ENCODE assay signal across 11 cellular contexts in genomic region chr11:117929568-117930207, GRCh38. TPM values are rescaled to one million over a fixed set of nuclear protein-coding genes. Genes with fewer than 3 reads are reported as not detected.
DNase-seq lines count a peak whose midpoint lies in the region; ATAC-seq and TF ChIP-seq lines count a peak whose summit lies in the region.
"Had no signal": no experiment of that assay in that cellular context is flagged by ENCODE, and none has a peak within 500 bp of the region (broad histone marks: within the 10 kb centered on the region; RNA-seq: fewer than 3 reads in every experiment).

No MANE protein-coding gene starts in this region.

- no peak for TF ChIP-seq EP300 in esophagus muscularis mucosa (IDR thresholded peaks at IDR 0.05)

- H3K36me3 Mint-ChIP-seq in activated naive CD8-positive, alpha-beta T cell treated with anti-CD3 and anti-CD28 coated beads, Interleukin-2, amount 50 U/mL, for 24 hours (ENCODE audit: low read depth), result no peaks in the 10 kb centered on the region
- no peaks in the 10 kb centered on the region for H3K36me3 Mint-ChIP-seq in natural killer cell treated with Interleukin-12 subunit alpha and Interleukin-12 subunit beta and Interleukin-15 and Interleukin-18, amount 100 ng/mL, for 72 hours

- H3K27me3 ChIP-seq in DND-41 (ENCODE audit: insufficient read depth, low read length, poor library complexity) (no peaks in the 10 kb centered on the region), esophagus muscularis mucosa (peaks cover 0 to 11% (median 0%) of the 10 kb centered on the region in 4 donors)

- no peak for TF ChIP-seq POLR2A in esophagus muscularis mucosa (IDR thresholded peaks at IDR 0.05; ENCODE audit: low read depth)

- H3K4me3 Mint-ChIP-seq in activated naive CD8-positive, alpha-beta T cell treated with anti-CD3 and anti-CD28 coated beads, Interleukin-2, amount 50 U/mL, for 24 hours, result peak overlapping the region; percentile 46
- H3K4me3 Mint-ChIP-seq in natural killer cell treated with Interleukin-12 subunit alpha and Interleukin-12 subunit beta and Interleukin-15 and Interleukin-18, amount 100 ng/mL, for 72 hours, result peak overlapping the region; percentile 73

- H3K27me3 Mint-ChIP-seq in activated naive CD8-positive, alpha-beta T cell treated with anti-CD3 and anti-CD28 coated beads, Interleukin-2, amount 50 U/mL, for 24 hours, result no peaks in the 10 kb centered on the region
- H3K27me3 Mint-ChIP-seq in natural killer cell treated with Interleukin-12 subunit alpha and Interleukin-12 subunit beta and Interleukin-15 and Interleukin-18, amount 100 ng/mL, for 72 hours, result no peaks in the 10 kb centered on the region

- H3K9ac ChIP-seq in DND-41 (ENCODE audit: low read depth, low read length), result peak overlapping the region; percentile 58

- ATAC-seq in DND-41 (ENCODE audit: insufficient read depth, low read depth) (no peak), GM21390 (IDR thresholded peaks at IDR 0.05; ENCODE audit: unreplicated experiment) (no peak)
- no peak for ATAC-seq in activated naive CD8-positive, alpha-beta T cell treated with anti-CD3 and anti-CD28 coated beads, Interleukin-2, amount 50 U/mL, for 24 hours
- ATAC-seq in natural killer cell treated with Interleukin-12 subunit alpha and Interleukin-12 subunit beta and Interleukin-15 and Interleukin-18, amount 100 ng/mL, for 72 hours, result no peak

- H3K27ac Mint-ChIP-seq in activated naive CD8-positive, alpha-beta T cell treated with anti-CD3 and anti-CD28 coated beads, Interleukin-2, amount 50 U/mL, for 24 hours, result peak overlapping the region; percentile 99
- H3K27ac Mint-ChIP-seq in natural killer cell treated with Interleukin-12 subunit alpha and Interleukin-12 subunit beta and Interleukin-15 and Interleukin-18, amount 100 ng/mL, for 72 hours, result peak overlapping the region; percentile 66 to 90

- no peaks in the 10 kb centered on the region for H3K79me2 ChIP-seq in DND-41 (ENCODE audit: insufficient read depth, low read length)

- H3K4me2 ChIP-seq in DND-41 (ENCODE audit: insufficient read depth, low read length), result peak overlapping the region; percentile 54

- H3K36me3 ChIP-seq in DND-41 (ENCODE audit: insufficient read depth, low read length) (no peaks in the 10 kb centered on the region), esophagus muscularis mucosa (no peaks in the 10 kb centered on the region)
- H3K36me3 ChIP-seq: prostate gland had no signal

- intact Hi-C loops in esophagus muscularis mucosa (cut with DNase I), result no loop called here

- peaks cover 75% of the 10 kb centered on the region for H3K4me1 ChIP-seq in DND-41 (ENCODE audit: insufficient read depth, low read length)
- peaks cover 0 to 2% (median 0%) of the 10 kb centered on the region in 4 donors for H3K4me1 ChIP-seq in esophagus muscularis mucosa
- H3K4me1 ChIP-seq: prostate gland had no signal

- DNase-seq in DND-41 (no peak), esophagus muscularis mucosa (ENCODE audit: extremely low spot score) (no peak)
- no peak for DNase-seq in activated naive CD8-positive, alpha-beta T cell treated with anti-CD3 and anti-CD28 coated beads, Interleukin-2, amount 50 U/mL, for 24 hours
- peak; percentile 31 for DNase-seq in natural killer cell treated with Interleukin-12 subunit alpha and Interleukin-12 subunit beta and Interleukin-15 and Interleukin-18, amount 100 ng/mL, for 72 hours (ENCODE audit: low spot score)
- DNase-seq in activated CD4-positive, alpha-beta T cell treated with anti-CD3 and anti-CD28 coated beads, Interleukin-2, amount 50 U/mL, for 1 hour, result no peak
- DNase-seq: C1 segment of cervical spinal cord; GF-D8; stimulated activated CD4-positive, alpha-beta T cell treated with anti-CD3 and anti-CD28 coated beads, Interleukin-1b, Interleukin-23, amount 100 ng/mL, for 48 hours had no signal

- no peaks in the 10 kb centered on the region for H3K9me3 ChIP-seq in DND-41 (ENCODE audit: insufficient read depth, low read length, severe bottlenecking)
- no peaks in the 10 kb centered on the region for H3K9me3 ChIP-seq in esophagus muscularis mucosa
- H3K9me3 ChIP-seq: prostate gland had no signal

- TF ChIP-seq CTCF in C4-2B (conservative IDR thresholded peaks at IDR 0.05) (no peak), DND-41 (IDR thresholded peaks at IDR 0.05; ENCODE audit: borderline replicate concordance, extremely low read depth, low read length, poor library complexity, severe bottlenecking) (no peak), esophagus muscularis mucosa (IDR thresholded peaks at IDR 0.05) (no peak)

- no peaks in the 10 kb centered on the region for H4K20me1 ChIP-seq in DND-41 (ENCODE audit: insufficient read depth, low read length)

- H3K4me1 Mint-ChIP-seq in activated naive CD8-positive, alpha-beta T cell treated with anti-CD3 and anti-CD28 coated beads, Interleukin-2, amount 50 U/mL, for 24 hours, result peaks cover 68% of the 10 kb centered on the region
- peaks cover 48 to 53% of the 10 kb centered on the region in 2 donors for H3K4me1 Mint-ChIP-seq in natural killer cell treated with Interleukin-12 subunit alpha and Interleukin-12 subunit beta and Interleukin-15 and Interleukin-18, amount 100 ng/mL, for 72 hours (ENCODE audit: low read depth in 2 of 2)

- 72% methylated on average over 4 of the region's 4 CpGs for WGBS in esophagus muscularis mucosa

- no peaks in the 10 kb centered on the region for H3K9me3 Mint-ChIP-seq in activated naive CD8-positive, alpha-beta T cell treated with anti-CD3 and anti-CD28 coated beads, Interleukin-2, amount 50 U/mL, for 24 hours
- H3K9me3 Mint-ChIP-seq in natural killer cell treated with Interleukin-12 subunit alpha and Interleukin-12 subunit beta and Interleukin-15 and Interleukin-18, amount 100 ng/mL, for 72 hours, result no peaks in the 10 kb centered on the region

- peak overlapping the region; percentile 59 for H3K27ac ChIP-seq in C4-2B
- peak overlapping the region; percentile 99 for H3K27ac ChIP-seq in DND-41 (ENCODE audit: low read length)
- no peak overlapping the region for H3K27ac ChIP-seq in esophagus muscularis mucosa (replicated peaks in 1 of 4)

- H2AFZ ChIP-seq in DND-41 (ENCODE audit: low read depth, low read length), result no peak overlapping the region

- H3K4me3 ChIP-seq in DND-41 (ENCODE audit: low read depth in 1 of 2, low read length in 2 of 2), result peak overlapping the region in 1 of 2 experiments; percentile 32; a peak in 2 of 4 replicates
- H3K4me3 ChIP-seq in esophagus muscularis mucosa, result no peak overlapping the region
- H3K4me3 ChIP-seq: prostate gland had no signal

RNA-seq across cellular contexts. Expression of gene TMPRSS13, which starts 0.5 kb away (rescaled TPM):
- total RNA-seq in natural killer cell treated with Interleukin-12 subunit alpha and Interleukin-12 subunit beta and Interleukin-15 and Interleukin-18, amount 100 ng/mL, for 72 hours, result under 1 TPM; 0.19 to 0.36 TPM
- not detected for total RNA-seq in esophagus muscularis mucosa

RNA-seq across cellular contexts. Expression of gene FXYD6, which starts 53.2 kb away (rescaled TPM):
- total RNA-seq in natural killer cell treated with Interleukin-12 subunit alpha and Interleukin-12 subunit beta and Interleukin-15 and Interleukin-18, amount 100 ng/mL, for 72 hours, result not detected
- 100 to 1,000 TPM in 2 of 4 donors, 10 to 100 TPM in 2; 78.9 to 105 (median 91.5) TPM for total RNA-seq in esophagus muscularis mucosa

RNA-seq across cellular contexts. Expression of gene IL10RA, which starts 56.5 kb away (rescaled TPM):
- total RNA-seq in natural killer cell treated with Interleukin-12 subunit alpha and Interleukin-12 subunit beta and Interleukin-15 and Interleukin-18, amount 100 ng/mL, for 72 hours, result 10 to 100 TPM; 59.8 to 83.6 TPM
- 10 to 100 TPM; 14.3 to 34.9 (median 20.9) TPM for total RNA-seq in esophagus muscularis mucosa

Comparison
In these comparisons a context has a peak if more than half of its experiments do, and no peak if none do; other contexts are left out.
1. H3K27ac ChIP-seq: peak in C4-2B (single experiment) and DND-41 (single experiment); none in esophagus muscularis mucosa (0 of 4).
2. RNA of gene FXYD6, which starts 53.2 kb away (total RNA-seq): 78.9 to 105 TPM in esophagus muscularis mucosa; not detected in natural killer cell treated with Interleukin-12 subunit alpha and Interleukin-12 subunit beta and Interleukin-15 and Interleukin-18, amount 100 ng/mL, for 72 hours; every median in the first group is over 10 times any median in the second.